Comparison of ENCODE assay signal across 1 cellular context in the genomic region with DNA sequence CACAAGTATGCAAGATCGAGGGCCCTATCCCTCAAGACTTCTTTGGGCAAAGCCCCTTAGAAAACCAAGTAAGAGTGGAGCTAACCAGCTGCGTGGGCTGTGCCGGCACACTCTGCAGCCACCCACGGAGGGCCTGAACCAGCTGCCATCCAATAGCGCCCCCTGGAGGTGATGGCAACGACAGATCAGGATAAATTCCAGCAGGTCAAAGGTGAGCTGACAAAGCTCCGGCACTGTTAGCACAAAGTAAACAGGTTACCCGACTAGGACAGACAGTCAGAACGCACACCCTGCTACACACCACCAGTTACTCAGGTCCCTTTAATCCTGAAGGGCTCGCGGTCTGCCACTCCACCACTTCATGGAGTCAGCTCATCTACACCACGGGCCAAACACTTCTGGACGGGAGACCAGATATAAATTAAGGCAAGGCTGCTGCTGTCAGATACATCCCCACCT.
TF ChIP-seq lines count a peak whose summit lies in the region.

No MANE protein-coding gene starts in this region.

TF ChIP-seq in HepG2, 621 proteins besides CTCF, POLR2A, EP300 and RAD21 (continued from another document and continues in another):
- TF ChIP-seq, protein P1, sequence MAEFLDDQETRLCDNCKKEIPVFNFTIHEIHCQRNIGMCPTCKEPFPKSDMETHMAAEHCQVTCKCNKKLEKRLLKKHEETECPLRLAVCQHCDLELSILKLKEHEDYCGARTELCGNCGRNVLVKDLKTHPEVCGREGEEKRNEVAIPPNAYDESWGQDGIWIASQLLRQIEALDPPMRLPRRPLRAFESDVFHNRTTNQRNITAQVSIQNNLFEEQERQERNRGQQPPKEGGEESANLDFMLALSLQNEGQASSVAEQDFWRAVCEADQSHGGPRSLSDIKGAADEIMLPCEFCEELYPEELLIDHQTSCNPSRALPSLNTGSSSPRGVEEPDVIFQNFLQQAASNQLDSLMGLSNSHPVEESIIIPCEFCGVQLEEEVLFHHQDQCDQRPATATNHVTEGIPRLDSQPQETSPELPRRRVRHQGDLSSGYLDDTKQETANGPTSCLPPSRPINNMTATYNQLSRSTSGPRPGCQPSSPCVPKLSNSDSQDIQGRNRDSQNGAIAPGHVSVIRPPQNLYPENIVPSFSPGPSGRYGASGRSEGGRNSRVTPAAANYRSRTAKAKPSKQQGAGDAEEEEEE (CRISPR knock-in tag; IDR thresholded peaks at IDR 0.05; ENCODE audit: borderline replicate concordance), result no peak
- TF ChIP-seq FOXA3 (CRISPR knock-in tag; IDR thresholded peaks at IDR 0.05), result peak; percentile 95
- TF ChIP-seq MEF2D (CRISPR knock-in tag; IDR thresholded peaks at IDR 0.05), result peak; percentile 48; the same call in 1 of the 2 replicates
- TF ChIP-seq ZNF878 (CRISPR knock-in tag; IDR thresholded peaks at IDR 0.05), result no peak
- TF ChIP-seq NFKBIZ (CRISPR knock-in tag; IDR thresholded peaks at IDR 0.05), result peak; percentile 52; the same call in 1 of the 2 replicates
- TF ChIP-seq RNF2 (conservative IDR thresholded peaks at IDR 0.05; ENCODE audit: low read depth), result no peak
- TF ChIP-seq SIX4 (CRISPR knock-in tag; IDR thresholded peaks at IDR 0.05), result peak; percentile 24; the same call in 1 of the 2 replicates
- TF ChIP-seq ZFP36L1 (CRISPR knock-in tag; IDR thresholded peaks at IDR 0.05), result no peak
- TF ChIP-seq, protein P2, sequence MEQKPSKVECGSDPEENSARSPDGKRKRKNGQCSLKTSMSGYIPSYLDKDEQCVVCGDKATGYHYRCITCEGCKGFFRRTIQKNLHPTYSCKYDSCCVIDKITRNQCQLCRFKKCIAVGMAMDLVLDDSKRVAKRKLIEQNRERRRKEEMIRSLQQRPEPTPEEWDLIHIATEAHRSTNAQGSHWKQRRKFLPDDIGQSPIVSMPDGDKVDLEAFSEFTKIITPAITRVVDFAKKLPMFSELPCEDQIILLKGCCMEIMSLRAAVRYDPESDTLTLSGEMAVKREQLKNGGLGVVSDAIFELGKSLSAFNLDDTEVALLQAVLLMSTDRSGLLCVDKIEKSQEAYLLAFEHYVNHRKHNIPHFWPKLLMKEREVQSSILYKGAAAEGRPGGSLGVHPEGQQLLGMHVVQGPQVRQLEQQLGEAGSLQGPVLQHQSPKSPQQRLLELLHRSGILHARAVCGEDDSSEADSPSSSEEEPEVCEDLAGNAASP (CRISPR knock-in tag; IDR thresholded peaks at IDR 0.05; ENCODE audit: borderline replicate concordance), result peak; percentile 63
- 0 out of 2 replicates have a peak, but pooled peaks have one; percentile 67 for TF ChIP-seq DNMT1 (CRISPR knock-in tag; IDR thresholded peaks at IDR 0.05)
- peak; percentile 71 for TF ChIP-seq THAP11 (CRISPR knock-in tag; IDR thresholded peaks at IDR 0.05)
- TF ChIP-seq NFIC (IDR thresholded peaks at IDR 0.05; ENCODE audit: low read length), result no peak
- TF ChIP-seq HOXA5 (CRISPR knock-in tag; IDR thresholded peaks at IDR 0.05), result no peak
- TF ChIP-seq HHEX (CRISPR knock-in tag; IDR thresholded peaks at IDR 0.05), result no peak
- TF ChIP-seq, protein P3, sequence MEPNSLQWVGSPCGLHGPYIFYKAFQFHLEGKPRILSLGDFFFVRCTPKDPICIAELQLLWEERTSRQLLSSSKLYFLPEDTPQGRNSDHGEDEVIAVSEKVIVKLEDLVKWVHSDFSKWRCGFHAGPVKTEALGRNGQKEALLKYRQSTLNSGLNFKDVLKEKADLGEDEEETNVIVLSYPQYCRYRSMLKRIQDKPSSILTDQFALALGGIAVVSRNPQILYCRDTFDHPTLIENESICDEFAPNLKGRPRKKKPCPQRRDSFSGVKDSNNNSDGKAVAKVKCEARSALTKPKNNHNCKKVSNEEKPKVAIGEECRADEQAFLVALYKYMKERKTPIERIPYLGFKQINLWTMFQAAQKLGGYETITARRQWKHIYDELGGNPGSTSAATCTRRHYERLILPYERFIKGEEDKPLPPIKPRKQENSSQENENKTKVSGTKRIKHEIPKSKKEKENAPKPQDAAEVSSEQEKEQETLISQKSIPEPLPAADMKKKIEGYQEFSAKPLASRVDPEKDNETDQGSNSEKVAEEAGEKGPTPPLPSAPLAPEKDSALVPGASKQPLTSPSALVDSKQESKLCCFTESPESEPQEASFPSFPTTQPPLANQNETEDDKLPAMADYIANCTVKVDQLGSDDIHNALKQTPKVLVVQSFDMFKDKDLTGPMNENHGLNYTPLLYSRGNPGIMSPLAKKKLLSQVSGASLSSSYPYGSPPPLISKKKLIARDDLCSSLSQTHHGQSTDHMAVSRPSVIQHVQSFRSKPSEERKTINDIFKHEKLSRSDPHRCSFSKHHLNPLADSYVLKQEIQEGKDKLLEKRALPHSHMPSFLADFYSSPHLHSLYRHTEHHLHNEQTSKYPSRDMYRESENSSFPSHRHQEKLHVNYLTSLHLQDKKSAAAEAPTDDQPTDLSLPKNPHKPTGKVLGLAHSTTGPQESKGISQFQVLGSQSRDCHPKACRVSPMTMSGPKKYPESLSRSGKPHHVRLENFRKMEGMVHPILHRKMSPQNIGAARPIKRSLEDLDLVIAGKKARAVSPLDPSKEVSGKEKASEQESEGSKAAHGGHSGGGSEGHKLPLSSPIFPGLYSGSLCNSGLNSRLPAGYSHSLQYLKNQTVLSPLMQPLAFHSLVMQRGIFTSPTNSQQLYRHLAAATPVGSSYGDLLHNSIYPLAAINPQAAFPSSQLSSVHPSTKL (CRISPR knock-in tag; IDR thresholded peaks at IDR 0.05), result peak; percentile 79
- TF ChIP-seq MAFK (conservative IDR thresholded peaks at IDR 0.05 in 1 of 2, IDR thresholded peaks at IDR 0.05 in 1 of 2; ENCODE audit: low read length in 2 of 2), result no peak
- TF ChIP-seq, protein P4, sequence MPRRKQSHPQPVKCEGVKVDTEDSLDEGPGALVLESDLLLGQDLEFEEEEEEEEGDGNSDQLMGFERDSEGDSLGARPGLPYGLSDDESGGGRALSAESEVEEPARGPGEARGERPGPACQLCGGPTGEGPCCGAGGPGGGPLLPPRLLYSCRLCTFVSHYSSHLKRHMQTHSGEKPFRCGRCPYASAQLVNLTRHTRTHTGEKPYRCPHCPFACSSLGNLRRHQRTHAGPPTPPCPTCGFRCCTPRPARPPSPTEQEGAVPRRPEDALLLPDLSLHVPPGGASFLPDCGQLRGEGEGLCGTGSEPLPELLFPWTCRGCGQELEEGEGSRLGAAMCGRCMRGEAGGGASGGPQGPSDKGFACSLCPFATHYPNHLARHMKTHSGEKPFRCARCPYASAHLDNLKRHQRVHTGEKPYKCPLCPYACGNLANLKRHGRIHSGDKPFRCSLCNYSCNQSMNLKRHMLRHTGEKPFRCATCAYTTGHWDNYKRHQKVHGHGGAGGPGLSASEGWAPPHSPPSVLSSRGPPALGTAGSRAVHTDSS (CRISPR knock-in tag; conservative IDR thresholded peaks at IDR 0.05), result no peak
- TF ChIP-seq, protein P5, sequence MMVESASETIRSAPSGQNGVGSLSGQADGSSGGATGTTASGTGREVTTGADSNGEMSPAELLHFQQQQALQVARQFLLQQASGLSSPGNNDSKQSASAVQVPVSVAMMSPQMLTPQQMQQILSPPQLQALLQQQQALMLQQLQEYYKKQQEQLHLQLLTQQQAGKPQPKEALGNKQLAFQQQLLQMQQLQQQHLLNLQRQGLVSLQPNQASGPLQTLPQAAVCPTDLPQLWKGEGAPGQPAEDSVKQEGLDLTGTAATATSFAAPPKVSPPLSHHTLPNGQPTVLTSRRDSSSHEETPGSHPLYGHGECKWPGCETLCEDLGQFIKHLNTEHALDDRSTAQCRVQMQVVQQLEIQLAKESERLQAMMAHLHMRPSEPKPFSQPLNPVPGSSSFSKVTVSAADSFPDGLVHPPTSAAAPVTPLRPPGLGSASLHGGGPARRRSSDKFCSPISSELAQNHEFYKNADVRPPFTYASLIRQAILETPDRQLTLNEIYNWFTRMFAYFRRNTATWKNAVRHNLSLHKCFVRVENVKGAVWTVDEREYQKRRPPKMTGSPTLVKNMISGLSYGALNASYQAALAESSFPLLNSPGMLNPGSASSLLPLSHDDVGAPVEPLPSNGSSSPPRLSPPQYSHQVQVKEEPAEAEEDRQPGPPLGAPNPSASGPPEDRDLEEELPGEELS (CRISPR knock-in tag; IDR thresholded peaks at IDR 0.05), result peak; percentile 83
- no peak for TF ChIP-seq ZIK1 (CRISPR knock-in tag; IDR thresholded peaks at IDR 0.05; ENCODE audit: borderline replicate concordance, low read depth)
- peak; percentile 94 for TF ChIP-seq KDM1A (CRISPR knock-in tag; IDR thresholded peaks at IDR 0.05)
- TF ChIP-seq, protein P6, sequence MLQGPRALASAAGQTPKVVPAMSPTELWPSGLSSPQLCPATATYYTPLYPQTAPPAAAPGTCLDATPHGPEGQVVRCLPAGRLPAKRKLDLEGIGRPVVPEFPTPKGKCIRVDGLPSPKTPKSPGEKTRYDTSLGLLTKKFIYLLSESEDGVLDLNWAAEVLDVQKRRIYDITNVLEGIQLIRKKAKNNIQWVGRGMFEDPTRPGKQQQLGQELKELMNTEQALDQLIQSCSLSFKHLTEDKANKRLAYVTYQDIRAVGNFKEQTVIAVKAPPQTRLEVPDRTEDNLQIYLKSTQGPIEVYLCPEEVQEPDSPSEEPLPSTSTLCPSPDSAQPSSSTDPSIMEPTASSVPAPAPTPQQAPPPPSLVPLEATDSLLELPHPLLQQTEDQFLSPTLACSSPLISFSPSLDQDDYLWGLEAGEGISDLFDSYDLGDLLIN (CRISPR knock-in tag; IDR thresholded peaks at IDR 0.05; ENCODE audit: borderline replicate concordance), result no peak
- TF ChIP-seq PCBP1 (IDR thresholded peaks at IDR 0.05; ENCODE audit: borderline replicate concordance, low read depth, low read length), result no peak
- TF ChIP-seq ZNF33A (CRISPR knock-in tag; IDR thresholded peaks at IDR 0.05; ENCODE audit: borderline replicate concordance), result 0 out of 2 replicates have a peak, but pooled peaks have one; percentile 32
- TF ChIP-seq ARID2 (CRISPR knock-in tag; IDR thresholded peaks at IDR 0.05; ENCODE audit: borderline replicate concordance), result no peak
- TF ChIP-seq ZSCAN9 (CRISPR knock-in tag; IDR thresholded peaks at IDR 0.05; ENCODE audit: borderline replicate concordance), result no peak; the same call in 1 of the 2 replicates
- TF ChIP-seq MIER3 (CRISPR knock-in tag; IDR thresholded peaks at IDR 0.05; ENCODE audit: borderline replicate concordance), result peak; percentile 72; the same call in 1 of the 2 replicates
- TF ChIP-seq, protein P7, sequence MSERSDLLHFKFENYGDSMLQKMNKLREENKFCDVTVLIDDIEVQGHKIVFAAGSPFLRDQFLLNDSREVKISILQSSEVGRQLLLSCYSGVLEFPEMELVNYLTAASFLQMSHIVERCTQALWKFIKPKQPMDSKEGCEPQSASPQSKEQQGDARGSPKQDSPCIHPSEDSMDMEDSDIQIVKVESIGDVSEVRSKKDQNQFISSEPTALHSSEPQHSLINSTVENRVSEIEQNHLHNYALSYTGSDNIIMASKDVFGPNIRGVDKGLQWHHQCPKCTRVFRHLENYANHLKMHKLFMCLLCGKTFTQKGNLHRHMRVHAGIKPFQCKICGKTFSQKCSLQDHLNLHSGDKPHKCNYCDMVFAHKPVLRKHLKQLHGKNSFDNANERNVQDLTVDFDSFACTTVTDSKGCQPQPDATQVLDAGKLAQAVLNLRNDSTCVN (CRISPR knock-in tag; IDR thresholded peaks at IDR 0.05; ENCODE audit: borderline replicate concordance), result peak; percentile 60; the same call in 1 of the 2 replicates
- TF ChIP-seq, protein P8, sequence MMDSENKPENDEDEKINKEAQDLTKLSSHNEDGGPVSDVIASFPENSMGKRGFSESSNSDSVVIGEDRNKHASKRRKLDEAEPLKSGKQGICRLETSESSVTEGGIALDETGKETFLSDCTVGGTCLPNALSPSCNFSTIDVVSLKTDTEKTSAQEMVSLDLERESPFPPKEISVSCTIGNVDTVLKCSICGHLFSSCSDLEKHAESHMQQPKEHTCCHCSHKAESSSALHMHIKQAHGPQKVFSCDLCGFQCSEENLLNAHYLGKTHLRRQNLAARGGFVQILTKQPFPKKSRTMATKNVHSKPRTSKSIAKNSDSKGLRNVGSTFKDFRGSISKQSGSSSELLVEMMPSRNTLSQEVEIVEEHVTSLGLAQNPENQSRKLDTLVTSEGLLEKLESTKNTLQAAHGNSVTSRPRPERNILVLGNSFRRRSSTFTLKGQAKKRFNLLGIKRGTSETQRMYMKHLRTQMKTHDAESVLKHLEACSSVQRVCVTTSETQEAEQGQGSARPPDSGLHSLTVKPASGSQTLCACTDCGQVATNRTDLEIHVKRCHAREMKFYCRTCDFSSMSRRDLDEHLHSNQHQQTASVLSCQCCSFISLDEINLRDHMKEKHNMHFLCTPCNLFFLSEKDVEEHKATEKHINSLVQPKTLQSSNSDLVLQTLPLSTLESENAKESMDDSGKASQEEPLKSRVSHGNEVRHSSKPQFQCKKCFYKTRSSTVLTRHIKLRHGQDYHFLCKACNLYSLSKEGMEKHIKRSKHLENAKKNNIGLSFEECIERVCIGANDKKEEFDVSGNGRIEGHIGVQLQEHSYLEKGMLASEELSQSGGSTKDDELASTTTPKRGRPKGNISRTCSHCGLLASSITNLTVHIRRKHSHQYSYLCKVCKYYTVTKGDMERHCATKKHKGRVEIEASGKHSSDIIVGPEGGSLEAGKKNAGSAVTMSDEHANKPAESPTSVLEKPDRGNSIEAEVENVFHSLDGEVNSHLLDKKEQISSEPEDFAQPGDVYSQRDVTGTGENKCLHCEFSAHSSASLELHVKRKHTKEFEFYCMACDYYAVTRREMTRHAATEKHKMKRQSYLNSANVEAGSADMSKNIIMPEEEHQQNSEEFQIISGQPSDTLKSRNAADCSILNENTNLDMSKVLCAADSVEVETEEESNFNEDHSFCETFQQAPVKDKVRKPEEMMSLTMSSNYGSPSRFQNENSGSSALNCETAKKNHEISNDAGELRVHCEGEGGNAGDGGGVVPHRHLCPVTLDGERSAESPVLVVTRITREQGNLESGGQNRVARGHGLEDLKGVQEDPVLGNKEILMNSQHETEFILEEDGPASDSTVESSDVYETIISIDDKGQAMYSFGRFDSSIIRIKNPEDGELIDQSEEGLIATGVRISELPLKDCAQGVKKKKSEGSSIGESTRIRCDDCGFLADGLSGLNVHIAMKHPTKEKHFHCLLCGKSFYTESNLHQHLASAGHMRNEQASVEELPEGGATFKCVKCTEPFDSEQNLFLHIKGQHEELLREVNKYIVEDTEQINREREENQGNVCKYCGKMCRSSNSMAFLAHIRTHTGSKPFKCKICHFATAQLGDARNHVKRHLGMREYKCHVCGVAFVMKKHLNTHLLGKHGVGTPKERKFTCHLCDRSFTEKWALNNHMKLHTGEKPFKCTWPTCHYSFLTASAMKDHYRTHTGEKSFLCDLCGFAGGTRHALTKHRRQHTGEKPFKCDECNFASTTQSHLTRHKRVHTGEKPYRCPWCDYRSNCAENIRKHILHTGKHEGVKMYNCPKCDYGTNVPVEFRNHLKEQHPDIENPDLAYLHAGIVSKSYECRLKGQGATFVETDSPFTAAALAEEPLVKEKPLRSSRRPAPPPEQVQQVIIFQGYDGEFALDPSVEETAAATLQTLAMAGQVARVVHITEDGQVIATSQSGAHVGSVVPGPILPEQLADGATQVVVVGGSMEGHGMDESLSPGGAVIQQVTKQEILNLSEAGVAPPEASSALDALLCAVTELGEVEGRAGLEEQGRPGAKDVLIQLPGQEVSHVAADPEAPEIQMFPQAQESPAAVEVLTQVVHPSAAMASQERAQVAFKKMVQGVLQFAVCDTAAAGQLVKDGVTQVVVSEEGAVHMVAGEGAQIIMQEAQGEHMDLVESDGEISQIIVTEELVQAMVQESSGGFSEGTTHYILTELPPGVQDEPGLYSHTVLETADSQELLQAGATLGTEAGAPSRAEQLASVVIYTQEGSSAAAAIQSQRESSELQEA (CRISPR knock-in tag; IDR thresholded peaks at IDR 0.05; ENCODE audit: not compliant biosample characterization), result no peak
- TF ChIP-seq, protein P9, sequence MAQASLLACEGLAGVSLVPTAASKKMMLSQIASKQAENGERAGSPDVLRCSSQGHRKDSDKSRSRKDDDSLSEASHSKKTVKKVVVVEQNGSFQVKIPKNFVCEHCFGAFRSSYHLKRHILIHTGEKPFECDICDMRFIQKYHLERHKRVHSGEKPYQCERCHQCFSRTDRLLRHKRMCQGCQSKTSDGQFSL (CRISPR knock-in tag; IDR thresholded peaks at IDR 0.05), result no peak
- no peak for TF ChIP-seq ZNF180 (CRISPR knock-in tag; IDR thresholded peaks at IDR 0.05; ENCODE audit: borderline replicate concordance, low read depth)
- no peak for TF ChIP-seq HDAC6 (IDR thresholded peaks at IDR 0.05; ENCODE audit: low read depth, low read length)
- no peak for TF ChIP-seq ZNF24 (IDR thresholded peaks at IDR 0.05)
- no peak for TF ChIP-seq ATF1 (CRISPR knock-in tag; IDR thresholded peaks at IDR 0.05)
- no peak for TF ChIP-seq GTF2F1 (IDR thresholded peaks at IDR 0.05; ENCODE audit: low read length)
